Comparison of ENCODE assay signal across 14 cellular contexts in the genomic region with DNA sequence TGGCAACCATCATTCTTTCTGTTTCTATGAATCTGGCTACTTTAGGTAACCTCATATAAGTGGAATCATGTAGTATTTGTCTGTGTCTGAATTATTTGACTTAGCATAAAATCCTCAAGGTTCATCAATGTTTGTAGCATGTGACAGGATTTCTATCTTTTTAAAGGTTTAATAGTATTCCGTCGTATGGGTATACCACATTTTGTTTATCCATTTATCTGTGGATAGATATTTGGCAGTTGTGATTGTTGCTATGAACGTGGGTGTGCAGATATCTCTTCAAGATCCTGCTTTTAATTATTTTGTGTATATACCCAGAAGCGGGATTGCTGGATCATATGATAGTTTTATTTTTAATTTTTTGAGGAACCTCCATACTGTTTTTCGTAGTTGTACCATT. TPM values are rescaled to one million over a fixed set of nuclear protein-coding genes. Genes with fewer than 3 reads are reported as not detected.
DNase-seq lines count a peak whose midpoint lies in the region; ATAC-seq, FAIRE-seq and TF ChIP-seq lines count a peak whose summit lies in the region.
"Had no signal": no experiment of that assay in that cellular context is flagged by ENCODE, and none has a peak within 500 bp of the region (broad histone marks: within the 10 kb centered on the region; RNA-seq: fewer than 3 reads in every experiment).

No MANE protein-coding gene starts in this region.

- no peak for TF ChIP-seq CTCF in natural killer cell (IDR thresholded peaks at IDR 0.05)
- TF ChIP-seq CTCF in GM12878 (IDR thresholded peaks at IDR 0.05 in 2 of 3, conservative IDR thresholded peaks at IDR 0.05 in 1 of 3; ENCODE audit: control insufficient read depth in 2 of 3, extremely low read depth in 1 of 3, insufficient read depth in 1 of 3, low read depth in 3 of 3, low read length in 3 of 3), result no peak
- TF ChIP-seq CTCF in smooth muscle cell (IDR thresholded peaks at IDR 0.05; ENCODE audit: borderline replicate concordance, insufficient read depth, poor library complexity, severe bottlenecking), result no peak

- peak overlapping the region; percentile 13; the same call in 1 of the 2 replicates for H3K4me2 ChIP-seq in GM12878 (ENCODE audit: control insufficient read depth, insufficient read depth)
- no peak overlapping the region for H3K4me2 ChIP-seq in smooth muscle cell

- peaks cover 50 to 60% of the 10 kb centered on the region in 2 donors for H3K4me1 Mint-ChIP-seq in natural killer cell
- peaks cover 61 to 82% of the 10 kb centered on the region in 2 donors for H3K4me1 Mint-ChIP-seq in natural killer cell treated with Interleukin-12 subunit alpha and Interleukin-12 subunit beta and Interleukin-15 and Interleukin-18, amount 100 ng/mL, for 72 hours (ENCODE audit: low read depth in 2 of 2)

- CTCF ChIA-PET in GM12878 (lab: Yijun Ruan, JAX), result no interaction called here

- RAD21 ChIA-PET in GM12878 (lab: Charles Lee; ENCODE audit: unreplicated experiment), result interaction anchor here (1.4 kb wide), 1 partner anchor 28 kb away, joined by 6 read pairs; no protein-coding TSS in a partner anchor

- H3K79me2 ChIP-seq in GM12878 (ENCODE audit: control insufficient read depth, insufficient read depth, low read length) (peaks cover 97% of the 10 kb centered on the region), smooth muscle cell (ENCODE audit: low read depth) (peaks cover 100% of the 10 kb centered on the region)

- H4K20me1 ChIP-seq in GM12878 (ENCODE audit: control insufficient read depth, insufficient read depth), result no peaks in the 10 kb centered on the region
- peaks cover 96% of the 10 kb centered on the region for H4K20me1 ChIP-seq in smooth muscle cell (ENCODE audit: low read depth)

- H3K36me3 ChIP-seq in GM12878 (ENCODE audit: control insufficient read depth in 2 of 2, insufficient read depth in 2 of 2, low read length in 1 of 2), result peaks cover 0 to 2% of the 10 kb centered on the region in 2 experiments; a peak in 2 of 4 replicates
- H3K36me3 ChIP-seq in smooth muscle cell (ENCODE audit: low read depth), result no peaks in the 10 kb centered on the region

- TF ChIP-seq EP300 in GM12878 (IDR thresholded peaks at IDR 0.05; ENCODE audit: borderline replicate concordance in 1 of 2, control insufficient read depth in 1 of 2, low read depth in 2 of 2, low read length in 2 of 2), result no peak

- H3K9ac ChIP-seq in GM12878 (ENCODE audit: control insufficient read depth, insufficient read depth, low read length) (no peak overlapping the region; the same call in 1 of the 2 replicates), smooth muscle cell (ENCODE audit: low read depth) (no peak overlapping the region)

- ATAC-seq in natural killer cell (no peak), GM12878 (no peak), HG03439 (IDR thresholded peaks at IDR 0.05; ENCODE audit: unreplicated experiment) (no peak)
- ATAC-seq in natural killer cell treated with Interleukin-12 subunit alpha and Interleukin-12 subunit beta and Interleukin-15 and Interleukin-18, amount 100 ng/mL, for 72 hours, result no peak

- H3F3A ChIP-seq in smooth muscle cell (ENCODE audit: low read depth), result no peaks in the 10 kb centered on the region

- no peak for TF ChIP-seq RAD21 in GM12878 (IDR thresholded peaks at IDR 0.05; ENCODE audit: insufficient read depth, low read depth, low read length)

- H3K9me3 ChIP-seq in GM12878 (replicated peaks; ENCODE audit: control insufficient read depth, insufficient read depth, low read length) (peaks cover 5% of the 10 kb centered on the region), smooth muscle cell (replicated peaks; ENCODE audit: low read depth) (no peaks in the 10 kb centered on the region)

- TF ChIP-seq POLR2A in GM12878 (IDR thresholded peaks at IDR 0.05; ENCODE audit: low read depth, low read length), result no peak

- POLR2A ChIA-PET in GM12878 (lab: Charles Lee), result interaction anchor here (0.6 kb wide), 1 partner anchor 13 kb away, joined by 3 read pairs; no protein-coding TSS in a partner anchor

- H3K36me3 Mint-ChIP-seq in natural killer cell, result no peaks in the 10 kb centered on the region
- H3K36me3 Mint-ChIP-seq in natural killer cell treated with Interleukin-12 subunit alpha and Interleukin-12 subunit beta and Interleukin-15 and Interleukin-18, amount 100 ng/mL, for 72 hours, result peaks cover 7% of the 10 kb centered on the region

- H3K27ac ChIP-seq in GM12878 (ENCODE audit: control insufficient read depth, insufficient read depth) (no peak overlapping the region), smooth muscle cell (ENCODE audit: low read depth) (peak overlapping the region; percentile 22)

- FAIRE-seq in GM12878 (lab: Jason Lieb, UNC), result no peak

- intact Hi-C loops in natural killer cell (cut with micrococcal nuclease), result no loop called here
- intact Hi-C loops in GM12878 (cut with micrococcal nuclease; ENCODE audit: unreplicated experiment), result loop anchor here (2.0 to 10.0 kb wide), 4 partner anchors 106 to 336 kb away; no protein-coding TSS in a partner anchor

- in situ Hi-C loops in GM12878 (cut with MboI), result loop anchor here (5.0 kb wide), 3 partner anchors 63 to 423 kb away; no protein-coding TSS in a partner anchor

- WGBS in GM12878 (ENCODE audit: insufficient coverage, insufficient replicate concordance, low lambda C conversion rate, missing lambda C conversion rate), result 98% methylated on average over 5 of the region's 5 CpGs
- WGBS in smooth muscle cell (ENCODE audit: low lambda C conversion rate), result 95% methylated on average over 5 of the region's 5 CpGs

- H3K4me1 ChIP-seq in GM12878 (ENCODE audit: control insufficient read depth, insufficient read depth, low read length) (peaks cover 60% of the 10 kb centered on the region), smooth muscle cell (ENCODE audit: low read depth) (peaks cover 18% of the 10 kb centered on the region)

- DNase-seq in natural killer cell, result no peak
- DNase-seq in natural killer cell treated with Interleukin-12 subunit alpha and Interleukin-12 subunit beta and Interleukin-15 and Interleukin-18, amount 100 ng/mL, for 72 hours (ENCODE audit: low spot score), result no peak
- no peak for DNase-seq in GM12878 (ENCODE audit: low read depth, low spot score)
- no peak for DNase-seq in smooth muscle cell (lab: John Stamatoyannopoulos, UW; ENCODE audit: unreplicated experiment)
- DNase-seq in hepatic stellate cell (ENCODE audit: low spot score), result no peak
- no peak for DNase-seq in SKM-1 treated with dmso at 0.1 percent for 144 hours (lab: John Stamatoyannopoulos, UW; ENCODE audit: unreplicated experiment)
- DNase-seq: ACHN; C1 segment of cervical spinal cord; Calu3; CD4-positive, alpha-beta T cell; DMS 273 treated with DMSO at 0.1 percent for 48 hours; HCEC 1CT; HFFc6 had no signal

- SMC1A ChIA-PET in GM12878 (lab: Charles Lee; ENCODE audit: uncharacterized antibody, unreplicated experiment), result interaction anchor here (0.7 to 1.9 kb wide), 2 partner anchors 31 to 70 kb away, joined by 3 to 7 read pairs; no protein-coding TSS in a partner anchor

- no peak overlapping the region for H2AFZ ChIP-seq in GM12878 (ENCODE audit: control insufficient read depth, low read depth, low read length)
- no peak overlapping the region for H2AFZ ChIP-seq in smooth muscle cell (ENCODE audit: low read depth)

- no peaks in the 10 kb centered on the region for H3K9me3 Mint-ChIP-seq in natural killer cell
- peaks cover 5% of the 10 kb centered on the region for H3K9me3 Mint-ChIP-seq in natural killer cell treated with Interleukin-12 subunit alpha and Interleukin-12 subunit beta and Interleukin-15 and Interleukin-18, amount 100 ng/mL, for 72 hours
- H3K9me3 Mint-ChIP-seq: CD4-positive, alpha-beta T cell; HFFc6 had no signal

- H3K27me3 ChIP-seq in GM12878 (replicated peaks in 1 of 2; ENCODE audit: control insufficient read depth in 2 of 2, insufficient read depth in 2 of 2, low read length in 1 of 2) (no peaks in the 10 kb centered on the region), smooth muscle cell (ENCODE audit: low read depth) (no peaks in the 10 kb centered on the region)

- no peak overlapping the region for H3K4me3 ChIP-seq in GM12878
- H3K4me3 ChIP-seq in smooth muscle cell, result no peak overlapping the region

- H3K27me3 Mint-ChIP-seq in natural killer cell (ENCODE audit: low read depth in 2 of 2), result no peaks in the 10 kb centered on the region
- H3K27me3 Mint-ChIP-seq in natural killer cell treated with Interleukin-12 subunit alpha and Interleukin-12 subunit beta and Interleukin-15 and Interleukin-18, amount 100 ng/mL, for 72 hours, result no peaks in the 10 kb centered on the region
- H3K27me3 Mint-ChIP-seq: CD4-positive, alpha-beta T cell had no signal

- no TSS peak for BruUV-seq in GM12878 (replicated peaks; lab: Mats Ljungman, UMichigan)

- H3K4me3 Mint-ChIP-seq in natural killer cell, result no peak overlapping the region
- H3K4me3 Mint-ChIP-seq in natural killer cell treated with Interleukin-12 subunit alpha and Interleukin-12 subunit beta and Interleukin-15 and Interleukin-18, amount 100 ng/mL, for 72 hours, result no peak overlapping the region
- H3K4me3 Mint-ChIP-seq: CD4-positive, alpha-beta T cell; HFFc6 had no signal

- H3K27ac Mint-ChIP-seq in natural killer cell, result peak overlapping the region; percentile 67 to 89
- H3K27ac Mint-ChIP-seq in natural killer cell treated with Interleukin-12 subunit alpha and Interleukin-12 subunit beta and Interleukin-15 and Interleukin-18, amount 100 ng/mL, for 72 hours, result peak overlapping the region in 1 of 2 donors; percentile 68
- H3K27ac Mint-ChIP-seq: CD4-positive, alpha-beta T cell; HFFc6 had no signal

TF ChIP-seq in GM12878, 131 proteins besides CTCF, POLR2A, EP300 and RAD21 (continues in another document):
- no peak for TF ChIP-seq SIN3A (IDR thresholded peaks at IDR 0.05; ENCODE audit: low read depth, low read length)

RNA-seq across cellular contexts. Expression of gene SIPA1L1, which starts 8.7 kb away (rescaled TPM):
- total RNA-seq in natural killer cell (10 to 100 TPM; 43.6 to 61.7 (median 45.3) TPM), GM12878 (2014; rRNA removed) (36.4 and 42.6 TPM in 2 replicates), GM12878 (2014; rRNA removed; fragmentation: Illumina TruSeq; extraction: Trizol) (44.9 and 49.7 TPM in 2 replicates), GM12878 (2021) (78.5 and 79.0 TPM in 2 replicates), smooth muscle cell (74.1 and 87.8 TPM in 2 replicates)
- 10 to 100 TPM; 54.6 to 69.5 TPM for total RNA-seq in natural killer cell treated with Interleukin-12 subunit alpha and Interleukin-12 subunit beta and Interleukin-15 and Interleukin-18, amount 100 ng/mL, for 72 hours
- 385 TPM in 2 replicates for total RNA-seq in GM12878 (2013; cell fraction: nucleolus; rRNA removed)
- polyA plus RNA-seq in GM12878 (2011; ENCODE audit: low read depth), result 35.6 TPM
- polyA plus RNA-seq in GM12878 (2011; rRNA removed) (42.5 and 53.9 TPM in 2 replicates), GM12878 (2014; fragmentation: Illumina TruSeq; extraction: Trizol) (52.9 and 66.8 TPM in 2 replicates), GM12878 (2014; fragmentation: Nextera tagmentation; extraction: Ambion mirVana) (10 to 100 TPM; 14.3 to 19.7 TPM), GM12878 (2014; rRNA removed) (43.6 and 50.7 TPM in 2 replicates), GM12878 (2016; fragmentation: Nextera tagmentation; extraction: Ambion mirVana) (10 to 100 TPM; 59.1 to 66.2 TPM), smooth muscle cell (74.1 and 90.8 TPM in 2 replicates)
- 66.6 and 71.1 TPM in 2 replicates for polyA plus RNA-seq in GM12878 (2011; cell fraction: cytosol; rRNA removed)
- polyA plus RNA-seq in GM12878 (2011; cell fraction: nucleus; rRNA removed), result 145 and 156 TPM in 2 replicates
- 51.2 and 65.2 TPM in 2 replicates for polyA plus RNA-seq in GM12878 (2012)
- polyA minus RNA-seq in GM12878 (2011; rRNA and poly(A)+ RNA removed), result 121 and 126 TPM in 2 replicates
- 54.1 and 71.3 TPM in 2 replicates for polyA minus RNA-seq in GM12878 (2011; cell fraction: cytosol; rRNA and poly(A)+ RNA removed)
- 105 and 154 TPM in 2 replicates for polyA minus RNA-seq in GM12878 (2011; cell fraction: nucleus; rRNA and poly(A)+ RNA removed)
